ENCODE assay signal across 10 cellular contexts in the genomic region with DNA sequence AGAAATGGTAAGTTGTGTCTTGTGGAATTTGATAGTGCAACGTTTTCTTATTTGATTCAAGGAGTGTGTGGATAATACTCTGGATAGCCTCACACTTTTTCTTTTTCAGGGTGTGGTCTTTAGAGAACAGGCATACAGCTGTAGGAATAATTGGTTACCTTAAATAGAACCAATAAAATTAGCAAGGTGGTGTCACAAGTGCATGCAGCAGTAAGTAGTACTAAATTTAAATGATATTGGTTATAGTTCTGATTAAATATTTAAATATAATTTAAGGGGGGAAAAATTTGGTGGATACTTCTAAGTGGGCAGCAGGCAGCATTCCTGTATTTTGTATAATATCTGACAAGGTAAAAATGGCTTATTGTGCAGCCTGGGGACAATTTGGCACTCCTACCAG. TPM values are rescaled to one million over a fixed set of nuclear protein-coding genes. Genes with fewer than 3 reads are reported as not detected.
DNase-seq lines count a peak whose midpoint lies in the region; ATAC-seq and TF ChIP-seq lines count a peak whose summit lies in the region.
"Had no signal": no experiment of that assay in that cellular context is flagged by ENCODE, and none has a peak within 500 bp of the region (broad histone marks: within the 10 kb centered on the region; RNA-seq: fewer than 3 reads in every experiment).

No MANE protein-coding gene starts in this region.

- TF ChIP-seq POLR2A in esophagus muscularis mucosa (IDR thresholded peaks at IDR 0.05; ENCODE audit: low read depth) (no peak), uterus (IDR thresholded peaks at IDR 0.05) (no peak)

- H3K27me3 ChIP-seq in Panc1 (ENCODE audit: control insufficient read depth, insufficient read depth, low read length) (no peaks in the 10 kb centered on the region), esophagus muscularis mucosa (no peaks in the 10 kb centered on the region), rectal smooth muscle tissue (ENCODE audit: control insufficient read depth, insufficient read depth, low read length) (no peaks in the 10 kb centered on the region), uterus (no peaks in the 10 kb centered on the region)

- ATAC-seq in Panc1 = no peak
- no peak for ATAC-seq in GM19324 (IDR thresholded peaks at IDR 0.05; ENCODE audit: low FRiP score, unreplicated experiment)

- no peak for TF ChIP-seq EP300 in esophagus muscularis mucosa (IDR thresholded peaks at IDR 0.05)

- DNase-seq in GM12864 (ENCODE audit: low read depth) (no peak), Panc1 (ENCODE audit: low read depth, low spot score) (no peak), esophagus muscularis mucosa (ENCODE audit: extremely low spot score) (no peak), uterus (no peak), HPDE6-E6E7 (ENCODE audit: extremely low spot score) (no peak)
- DNase-seq: activated B cell treated with CpG ODN at 0.5 μM for 24 hours, erythroblast, NCI-H1694 treated with DMSO at 0.1 percent for 48 hours had no signal

- CTCF ChIA-PET in Panc1 (lab: Charles Lee) = no interaction called here

- POLR2A ChIA-PET in Panc1 (lab: Charles Lee) = no interaction called here

- no peak overlapping the region for H3K9ac ChIP-seq in rectal smooth muscle tissue (ENCODE audit: low read length)

- TF ChIP-seq CTCF in GM12864 (IDR thresholded peaks at IDR 0.05; ENCODE audit: low read depth, low read length, missing control alignments) (no peak), Panc1 (IDR thresholded peaks at IDR 0.05) (no peak), esophagus muscularis mucosa (IDR thresholded peaks at IDR 0.05) (no peak), uterus (IDR thresholded peaks at IDR 0.05) (no peak)

- H3K4me3 ChIP-seq in GM12864 (ENCODE audit: low read depth, low read length) = peak overlapping the region; percentile 59; the same call in 1 of the 2 replicates
- H3K4me3 ChIP-seq in Panc1 (ENCODE audit: low read depth in 2 of 2, low read length in 2 of 2) = peak overlapping the region; percentile 91 to 93; a peak in 3 of 4 replicates
- H3K4me3 ChIP-seq in esophagus muscularis mucosa = peak overlapping the region; percentile 75 to 100 (median 97)
- H3K4me3 ChIP-seq in rectal smooth muscle tissue (ENCODE audit: low read length) = peak overlapping the region; percentile 9
- H3K4me3 ChIP-seq in uterus = peak overlapping the region in 1 of 2 donors; percentile 100

- peaks cover 52% of the 10 kb centered on the region for H3K4me1 ChIP-seq in Panc1 (ENCODE audit: control insufficient read depth, insufficient read depth, low read length)
- peaks cover 74 to 81% (median 79%) of the 10 kb centered on the region in 4 donors for H3K4me1 ChIP-seq in esophagus muscularis mucosa
- H3K4me1 ChIP-seq in rectal smooth muscle tissue (ENCODE audit: control insufficient read depth, insufficient read depth, low read length) = peaks cover 22% of the 10 kb centered on the region
- H3K4me1 ChIP-seq in uterus = peaks cover 11 to 29% of the 10 kb centered on the region in 2 donors

- 4% methylated on average over 1 of the region's 1 CpG for WGBS in esophagus muscularis mucosa

- BruUV-seq in Panc1 (replicated peaks; lab: Mats Ljungman, UMichigan) = no TSS peak

- in situ Hi-C loops in Panc1 (cut with HindIII; ENCODE audit: low pct_unique_long_range_greater_than_20kb, low sequenced_read_pairs) = no loop called here

- H3K36me3 ChIP-seq in Panc1 (ENCODE audit: control insufficient read depth, insufficient read depth, low read length) (peaks cover 34% of the 10 kb centered on the region), esophagus muscularis mucosa (peaks cover 3 to 27% (median 14%) of the 10 kb centered on the region in 4 donors), rectal smooth muscle tissue (ENCODE audit: control insufficient read depth, insufficient read depth, low read length) (no peaks in the 10 kb centered on the region), uterus (no peaks in the 10 kb centered on the region)

- H3K27ac ChIP-seq in Panc1 (ENCODE audit: low read length) (no peak overlapping the region), esophagus muscularis mucosa (replicated peaks in 1 of 4) (peak overlapping the region in 1 of 4 donors; percentile 100), rectal smooth muscle tissue (ENCODE audit: low read depth, low read length) (no peak overlapping the region), uterus (no peak overlapping the region)

- intact Hi-C loops in Panc1 (cut with micrococcal nuclease; ENCODE audit: unreplicated experiment) (loop anchor here (10.0 kb wide), 1 partner anchor 140 kb away; no protein-coding TSS in a partner anchor), esophagus muscularis mucosa (cut with DNase I) (no loop called here), uterus (cut with DNase I; ENCODE audit: low total_unique reads) (no loop called here)

- H3K9me3 ChIP-seq in Panc1 (ENCODE audit: control insufficient read depth, insufficient read depth, low read depth, low read length) (no peaks in the 10 kb centered on the region), esophagus muscularis mucosa (no peaks in the 10 kb centered on the region), uterus (no peaks in the 10 kb centered on the region)

RNA-seq across cellular contexts. Expression of gene HAPSTR1, which starts 3.7 kb away (rescaled TPM):
- total RNA-seq in Panc1 (2021; ENCODE audit: unreplicated experiment) (49.9 TPM), esophagus muscularis mucosa (10 to 100 TPM; 51.7 to 65.2 (median 57.1) TPM), uterus (100 to 1,000 TPM in 1 of 4 donors, 10 to 100 TPM in 3; 16.1 to 113 (median 45.9) TPM)
- polyA plus RNA-seq in Panc1 (2012; ENCODE audit: insufficient read length) = 15.7 TPM
